Comparison of ENCODE assay signal across 8 cellular contexts in the genomic region with DNA sequence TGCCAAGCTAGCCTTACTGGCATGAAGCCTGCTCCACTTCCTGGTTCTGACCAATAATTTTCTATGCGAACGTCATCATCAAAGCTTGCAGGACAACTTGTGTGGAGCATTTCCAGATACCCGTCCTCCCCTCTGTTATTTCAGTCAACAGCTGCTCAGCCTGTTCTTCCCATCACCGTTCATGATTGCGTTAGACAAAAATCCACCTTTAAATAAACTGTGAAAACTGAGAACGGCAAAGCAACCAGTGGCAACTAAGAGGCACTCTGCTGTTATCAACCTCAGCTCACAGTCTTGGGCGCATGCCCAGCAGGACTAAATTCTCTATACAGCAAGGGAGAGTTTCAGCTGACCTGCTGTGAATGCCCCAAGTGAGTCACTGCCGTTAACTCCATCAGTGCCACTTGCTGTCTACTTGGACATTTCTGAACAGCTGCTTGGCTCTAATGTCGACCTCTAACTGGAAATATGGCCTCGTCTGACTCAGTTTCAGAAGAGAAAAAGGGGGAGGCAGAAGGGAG.
DNase-seq lines count a peak whose midpoint lies in the region; ATAC-seq, FAIRE-seq and TF ChIP-seq lines count a peak whose summit lies in the region.

No MANE protein-coding gene starts in this region.

- ATAC-seq in K562 = peak; percentile 80

- H3K9me3 ChIP-seq in K562 (replicated peaks; ENCODE audit: control insufficient read depth, insufficient read depth, low read depth, low read length) (no peaks in the 10 kb centered on the region), smooth muscle cell (replicated peaks; ENCODE audit: low read depth) (no peaks in the 10 kb centered on the region)

- DNase-seq in DMS53 treated with DMSO at 0.1 percent for 48 hours (lab: John Stamatoyannopoulos, UW; ENCODE audit: unreplicated experiment) (peak; percentile 98), NCI-H2081 treated with DMSO at 0.1 percent for 48 hours (lab: John Stamatoyannopoulos, UW) (peak; percentile 17), K562 (ENCODE audit: extremely low read depth in 1 of 4, low spot score in 3 of 4) (peak in 2 of 4 experiments; percentile 53 to 77), smooth muscle cell (lab: John Stamatoyannopoulos, UW; ENCODE audit: unreplicated experiment) (peak; percentile 43), GM13977 (ENCODE audit: low spot score) (no peak)
- no peak for DNase-seq in activated CD4-positive, alpha-beta T cell treated with anti-CD3 and anti-CD28 coated beads for 4 hours
- DNase-seq in activated CD4-positive, CD25-positive, alpha-beta regulatory T cell treated with anti-CD3 and anti-CD28 coated beads, Interleukin-2, amount 50 U/mL, for 72 hours = no peak

- H3F3A ChIP-seq in smooth muscle cell (ENCODE audit: low read depth) = peaks cover 27% of the 10 kb centered on the region

- no peak for TF ChIP-seq EP300 in K562 (IDR thresholded peaks at IDR 0.05; ENCODE audit: low read length)

- H2AFZ ChIP-seq in K562 (ENCODE audit: low read depth, low read length) (peak overlapping the region; percentile 90), smooth muscle cell (ENCODE audit: low read depth) (peak overlapping the region; percentile 8)

- H3K4me3 ChIP-seq in K562 = no peak overlapping the region
- peak overlapping the region; percentile 27 for H3K4me3 ChIP-seq in smooth muscle cell

- FAIRE-seq in K562 (lab: Jason Lieb, UNC) = peak; percentile 68
- FAIRE-seq in islet of Langerhans (lab: Jason Lieb, UNC) = peak; percentile 76

- no TSS peak for BruUV-seq in K562 (replicated peaks; lab: Mats Ljungman, UMichigan)

- H3K27me3 ChIP-seq in K562 (ENCODE audit: control insufficient read depth in 2 of 2, insufficient read depth in 2 of 2, low read length in 2 of 2) = no peaks in the 10 kb centered on the region; a peak in 1 of 5 replicates
- H3K27me3 ChIP-seq in smooth muscle cell (ENCODE audit: low read depth) = no peaks in the 10 kb centered on the region

- 17% methylated on average over 10 of the region's 10 CpGs for WGBS in K562 (ENCODE audit: insufficient coverage, low coverage, missing lambda C conversion rate)
- WGBS in smooth muscle cell (ENCODE audit: low lambda C conversion rate) = 4% methylated on average over 10 of the region's 10 CpGs

- intact Hi-C loops in K562 (cut with micrococcal nuclease) = no loop called here

- no peaks in the 10 kb centered on the region for H3K36me3 ChIP-seq in K562 (ENCODE audit: control insufficient read depth, insufficient read depth, low read length)
- H3K36me3 ChIP-seq in smooth muscle cell (ENCODE audit: low read depth) = no peaks in the 10 kb centered on the region

- H3K79me2 ChIP-seq in K562 (ENCODE audit: control insufficient read depth, insufficient read depth, low read length) (no peaks in the 10 kb centered on the region), smooth muscle cell (ENCODE audit: low read depth) (no peaks in the 10 kb centered on the region)

- H3K9ac ChIP-seq in K562 (ENCODE audit: insufficient read depth in 1 of 2, low read depth in 2 of 2, low read length in 2 of 2) (no peak overlapping the region), smooth muscle cell (ENCODE audit: low read depth) (peak overlapping the region; percentile 82)

- CTCF ChIA-PET in K562 (lab: Yijun Ruan, JAX; ENCODE audit: low intra/inter-chr PET ratio) = no interaction called here

- no peak for TF ChIP-seq POLR2A in K562 (conservative IDR thresholded peaks at IDR 0.05)

- in situ Hi-C loops in K562 (cut with MboI) = no loop called here
- in situ Hi-C loops in GM13977 (cut with MboI; ENCODE audit: low pct_unique_long_range_greater_than_20kb, low sequenced_read_pairs, unreplicated experiment) = no loop called here

- H3K4me1 ChIP-seq in K562 (replicated peaks in 1 of 2; ENCODE audit: control insufficient read depth in 2 of 2, insufficient read depth in 2 of 2, low read length in 2 of 2) (peaks cover 0 to 12% of the 10 kb centered on the region in 2 experiments; a peak in 3 of 5 replicates), smooth muscle cell (ENCODE audit: low read depth) (peaks cover 41% of the 10 kb centered on the region)

- no peak overlapping the region; the same call in 2 of the 3 replicates for H3K27ac ChIP-seq in K562 (ENCODE audit: extremely low read depth, low read depth, low read length)
- peak overlapping the region; percentile 98 for H3K27ac ChIP-seq in smooth muscle cell (ENCODE audit: low read depth)

- TF ChIP-seq CTCF in K562 (IDR thresholded peaks at IDR 0.05 in 2 of 3, conservative IDR thresholded peaks at IDR 0.05 in 1 of 3; ENCODE audit: insufficient read depth in 2 of 3, low read depth in 1 of 3, low read length in 3 of 3) = no peak
- no peak for TF ChIP-seq CTCF in smooth muscle cell (IDR thresholded peaks at IDR 0.05; ENCODE audit: borderline replicate concordance, insufficient read depth, poor library complexity, severe bottlenecking)
- no peak for TF ChIP-seq CTCF in GM13977 (IDR thresholded peaks at IDR 0.05; ENCODE audit: extremely low read depth, insufficient read depth, missing control alignments)

- H3K9me1 ChIP-seq in K562 (ENCODE audit: control insufficient read depth, insufficient read depth, low read length) = no peaks in the 10 kb centered on the region

- H3K4me2 ChIP-seq in K562 (ENCODE audit: insufficient read depth, low read length) = peak overlapping the region; percentile 54
- H3K4me2 ChIP-seq in smooth muscle cell = peak overlapping the region; percentile 80

- no peaks in the 10 kb centered on the region for H4K20me1 ChIP-seq in K562 (replicated peaks; ENCODE audit: control insufficient read depth, insufficient read depth, low read length)
- no peaks in the 10 kb centered on the region for H4K20me1 ChIP-seq in smooth muscle cell (ENCODE audit: low read depth)

- POLR2A ChIA-PET in K562 (lab: Yijun Ruan, JAX) = interaction anchor here (0.7 to 1.0 kb wide), 5 partner anchors 15 to 342 kb away, joined by 3 to 6 read pairs (median 3); no protein-coding TSS in a partner anchor

- peak in 1 of 2 experiments; percentile 35; a peak in 1 of 4 replicates for TF ChIP-seq RAD21 in K562 (CRISPR knock-in tag; conservative IDR thresholded peaks at IDR 0.05 in 1 of 2, IDR thresholded peaks at IDR 0.05 in 1 of 2)

TF ChIP-seq in K562, 482 proteins besides CTCF, POLR2A, EP300 and RAD21 (continues in another document):
- TF ChIP-seq ZBTB17 (CRISPR knock-in tag; IDR thresholded peaks at IDR 0.05) = no peak
- TF ChIP-seq, protein P1, sequence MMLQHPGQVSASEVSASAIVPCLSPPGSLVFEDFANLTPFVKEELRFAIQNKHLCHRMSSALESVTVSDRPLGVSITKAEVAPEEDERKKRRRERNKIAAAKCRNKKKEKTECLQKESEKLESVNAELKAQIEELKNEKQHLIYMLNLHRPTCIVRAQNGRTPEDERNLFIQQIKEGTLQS (IDR thresholded peaks at IDR 0.05) = peak; percentile 75
- TF ChIP-seq, protein P1 (CRISPR knock-in tag; conservative IDR thresholded peaks at IDR 0.05) = no peak
- TF ChIP-seq BCOR (IDR thresholded peaks at IDR 0.05) = no peak
- no peak for TF ChIP-seq ZNF699 (CRISPR knock-in tag; IDR thresholded peaks at IDR 0.05; ENCODE audit: insufficient replicate concordance)
- TF ChIP-seq FOXJ2 (tag; IDR thresholded peaks at IDR 0.05) = 0 out of 2 replicates have a peak, but pooled peaks have one; percentile 39
- no peak for TF ChIP-seq CEBPG (CRISPR knock-in tag; IDR thresholded peaks at IDR 0.05)
- 0 out of 4 replicates have a peak, but pooled peaks of 1 of the 2 experiments have one; percentile 9 for TF ChIP-seq CEBPG (tag; conservative IDR thresholded peaks at IDR 0.05 in 1 of 2, IDR thresholded peaks at IDR 0.05 in 1 of 2)
- TF ChIP-seq CCNT2 (IDR thresholded peaks at IDR 0.05; ENCODE audit: borderline replicate concordance, extremely low read depth, insufficient read length, low read depth, low read length) = no peak
- TF ChIP-seq TAL1 (IDR thresholded peaks at IDR 0.05) = no peak
- no peak for TF ChIP-seq ZNF239 (CRISPR knock-in tag; IDR thresholded peaks at IDR 0.05)
- TF ChIP-seq BRD4 (IDR thresholded peaks at IDR 0.05) = 0 out of 2 replicates have a peak, but pooled peaks have one; percentile 25
- no peak for TF ChIP-seq GTF2A2 (tag; IDR thresholded peaks at IDR 0.05)

Comparison
In these comparisons a context has a peak if more than half of its experiments do, and no peak if none do; other contexts are left out.
1. DNase-seq: peak in DMS53 treated with DMSO at 0.1 percent for 48 hours (single experiment), NCI-H2081 treated with DMSO at 0.1 percent for 48 hours (single experiment) and smooth muscle cell (single experiment); none in activated CD4-positive, alpha-beta T cell treated with anti-CD3 and anti-CD28 coated beads for 4 hours (0 of 2), activated CD4-positive, CD25-positive, alpha-beta regulatory T cell treated with anti-CD3 and anti-CD28 coated beads, Interleukin-2, amount 50 U/mL, for 72 hours (single experiment) and GM13977 (single experiment).